31 cellular contexts compared by ENCODE assay signal in the genomic region with DNA sequence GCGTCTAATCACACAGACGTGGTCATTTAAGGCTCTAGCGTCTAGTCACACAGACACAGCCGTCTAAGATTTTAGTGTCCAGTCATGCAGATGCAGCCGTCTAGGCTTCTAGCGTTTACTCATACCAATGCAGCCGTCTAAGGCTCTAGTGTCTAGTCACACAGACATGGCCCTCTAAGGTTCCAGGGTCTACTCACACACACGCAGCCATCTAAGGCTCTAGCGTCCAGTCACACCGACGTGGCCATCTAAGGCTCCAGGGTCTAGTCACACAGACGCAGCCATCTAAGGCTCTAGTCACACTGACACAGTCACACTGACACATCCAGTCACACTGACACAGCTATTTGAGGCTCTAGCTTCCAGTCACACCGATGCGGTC. TPM values are rescaled to one million over a fixed set of nuclear protein-coding genes. Genes with fewer than 3 reads are reported as not detected.
A peak's percentile ranks its signal among the peaks of the same experiment; 100 is the strongest.
DNase-seq lines count a peak whose midpoint lies in the region; ATAC-seq, FAIRE-seq and TF ChIP-seq lines count a peak whose summit lies in the region.
"Had no signal": no experiment of that assay in that cellular context is flagged by ENCODE, and none has a peak within 500 bp of the region (broad histone marks: within the 10 kb centered on the region; RNA-seq: fewer than 3 reads in every experiment).

No MANE protein-coding gene starts in this region.

- no peak for FAIRE-seq in H1 (lab: Jason Lieb, UNC)
- FAIRE-seq: keratinocyte, TTC549 had no signal

- no peak overlapping the region for H3K18ac ChIP-seq in IMR-90 (ENCODE audit: low read depth, low read length)
- no peak overlapping the region for H3K18ac ChIP-seq in H1 (ENCODE audit: extremely low read depth, low read length)

- CTCF ChIA-PET in activated CD4-positive, alpha-beta T cell treated with anti-CD3 and anti-CD28 coated beads, Interleukin-2, amount 10 ng/mL, durations not matched to agents 7 days and 5 days (lab: Charles Lee), result interaction anchor here (1.0 to 4.8 kb wide), 2 partner anchors 8 to 52 kb away, joined by 3 to 31 read pairs; no protein-coding TSS in a partner anchor
- CTCF ChIA-PET in IMR-90 (lab: Yijun Ruan, JAX), result no interaction called here
- CTCF ChIA-PET in H1 (lab: Charles Lee; ENCODE audit: partially characterized antibody), result interaction anchor here (1.6 kb wide), 1 partner anchor 17 kb away, joined by 3 read pairs; no protein-coding TSS in a partner anchor

- WGBS in IMR-90 (ENCODE audit: extremely low coverage in 2 of 2, insufficient read length in 1 of 2), 2 experiments, result 96% methylated on average over 14 of the region's 14 CpGs; no CpG with 5 or more reads in 1 of the 2 experiments
- 87% methylated on average over 14 of the region's 14 CpGs; no CpG with 5 or more reads in 1 of the 2 experiments for WGBS in H1 (ENCODE audit: extremely low coverage in 1 of 2, insufficient coverage in 1 of 2, insufficient read length in 1 of 2, insufficient replicate concordance in 2 of 2, low coverage in 1 of 2, low lambda C conversion rate in 2 of 2, missing lambda C conversion rate in 1 of 2), 2 experiments
- 94 to 98% methylated on average over 14 of the region's 14 CpGs for WGBS in sigmoid colon, 2 donors

- H2AK9ac ChIP-seq in IMR-90 (replicated peaks; ENCODE audit: low read depth, low read length, poor library complexity), result no peak overlapping the region

- H3K9me1 ChIP-seq in IMR-90 (ENCODE audit: insufficient read depth, low read length), result no peaks in the 10 kb centered on the region

- no peaks in the 10 kb centered on the region; a peak in 1 of 4 replicates for H3K79me2 ChIP-seq in H1 (ENCODE audit: control insufficient read depth in 1 of 2, insufficient read depth in 2 of 2, low read length in 2 of 2)

- H2BK5ac ChIP-seq in IMR-90 (ENCODE audit: low read depth, low read length, poor library complexity, severe bottlenecking), result no peak overlapping the region
- H2BK5ac ChIP-seq in H1 (ENCODE audit: low read depth, low read length), result peak overlapping the region; percentile 49; the same call in 1 of the 2 replicates

- no peak for TF ChIP-seq RAD21 in IMR-90 (IDR thresholded peaks at IDR 0.05; ENCODE audit: low read length)
- no peak for TF ChIP-seq RAD21 in H1 (IDR thresholded peaks at IDR 0.05 in 1 of 2, conservative IDR thresholded peaks at IDR 0.05 in 1 of 2; ENCODE audit: low read depth in 2 of 2, low read length in 2 of 2)

- no peak overlapping the region for H2BK12ac ChIP-seq in H1 (ENCODE audit: low read depth, low read length)

- no peaks in the 10 kb centered on the region for H3K27me3 Mint-ChIP-seq in activated CD4-positive, alpha-beta T cell treated with anti-CD3 and anti-CD28 coated beads, Interleukin-2, amount 10 ng/mL, durations not matched to agents 7 days and 5 days
- peaks cover 0 to 2% (median 2%) of the 10 kb centered on the region in 3 donors for H3K27me3 Mint-ChIP-seq in CD14-positive monocyte (ENCODE audit: low read depth in 3 of 3)
- H3K27me3 Mint-ChIP-seq: activated CD4-positive, alpha-beta memory T cell treated with anti-CD3 and anti-CD28 coated beads for 36 hours; activated naive CD8-positive, alpha-beta T cell; activated T-helper 17 cell treated with anti-CD3 and anti-CD28 coated beads, Interleukin-2, amount 50 U/mL, for 72 hours; naive B cell had no signal

- no peak for TF ChIP-seq POLR2A in IMR-90 (IDR thresholded peaks at IDR 0.05; ENCODE audit: low read depth, low read length)
- no peak for TF ChIP-seq POLR2A in H1 (IDR thresholded peaks at IDR 0.05; ENCODE audit: control extremely low read depth in 1 of 2, low read depth in 2 of 2, low read length in 2 of 2)
- TF ChIP-seq POLR2A in sigmoid colon (IDR thresholded peaks at IDR 0.05), result no peak

- no peak overlapping the region for H3K56ac ChIP-seq in IMR-90 (ENCODE audit: extremely low read depth, insufficient read depth, low read length)
- no peak overlapping the region for H3K56ac ChIP-seq in H1 (replicated peaks; ENCODE audit: insufficient read length, low read depth, low read length)

- H3K9me3 ChIP-seq in IMR-90 (ENCODE audit: control insufficient read depth, insufficient read depth, low read length) (no peaks in the 10 kb centered on the region), H1 (ENCODE audit: insufficient read depth in 2 of 2, low read depth in 1 of 2, low read length in 1 of 2) (no peaks in the 10 kb centered on the region), sigmoid colon (no peaks in the 10 kb centered on the region)
- H3K9me3 ChIP-seq: upper lobe of left lung had no signal

- no peak overlapping the region for H3K14ac ChIP-seq in IMR-90 (replicated peaks; ENCODE audit: low read depth, low read length)
- no peak overlapping the region for H3K14ac ChIP-seq in H1 (ENCODE audit: insufficient read length)

- no peaks in the 10 kb centered on the region for H3K27me3 ChIP-seq in IMR-90 (ENCODE audit: control insufficient read depth, insufficient read depth, low read length)
- H3K27me3 ChIP-seq in H1 (replicated peaks in 1 of 4; ENCODE audit: control insufficient read depth in 3 of 4, extremely low read depth in 1 of 4, insufficient read depth in 3 of 4, low read length in 3 of 4), result no peaks in the 10 kb centered on the region
- no peaks in the 10 kb centered on the region for H3K27me3 ChIP-seq in sigmoid colon
- H3K27me3 ChIP-seq: upper lobe of left lung had no signal

- no peak overlapping the region for H3K4me2 ChIP-seq in IMR-90 (ENCODE audit: low read depth, low read length)
- H3K4me2 ChIP-seq in H1 (ENCODE audit: insufficient read depth in 1 of 2, low read depth in 2 of 2, low read length in 2 of 2), result no peak overlapping the region

- ATAC-seq in IMR-90 (ENCODE audit: low read depth), result no peak
- ATAC-seq: activated CD4-positive, CD25-positive, alpha-beta regulatory T cell treated with anti-CD3 and anti-CD28 coated beads, Interleukin-2, amount 50 U/mL, for 24 hours; activated T-helper 17 cell treated with anti-CD3 and anti-CD28 coated beads, Interleukin-2, amount 50 U/mL, for 72 hours had no signal

- H2AFZ ChIP-seq in IMR-90 (replicated peaks; ENCODE audit: low read length, poor library complexity), result no peak overlapping the region
- no peak overlapping the region for H2AFZ ChIP-seq in H1 (ENCODE audit: low read length)

- POLR2A ChIA-PET in activated CD4-positive, alpha-beta T cell treated with anti-CD3 and anti-CD28 coated beads, Interleukin-2, amount 10 ng/mL, durations not matched to agents 7 days and 5 days (lab: Charles Lee), result interaction anchor here (0.7 kb wide), 1 partner anchor 129 kb away, joined by 6 read pairs; no protein-coding TSS in a partner anchor
- POLR2A ChIA-PET in IMR-90 (lab: Charles Lee; ENCODE audit: unreplicated experiment) (no interaction called here), H1 (lab: Charles Lee; ENCODE audit: partially characterized antibody) (no interaction called here)

- DNase-seq in activated CD4-positive, alpha-beta T cell treated with anti-CD3 and anti-CD28 coated beads, Interleukin-2, amount 10 ng/mL, durations not matched to agents 7 days and 5 days, result no peak
- DNase-seq in activated CD4-positive, alpha-beta T cell treated with anti-CD3 and anti-CD28 coated beads for 48 hours, result no peak
- DNase-seq in IMR-90 (no peak), H1 (ENCODE audit: low read depth in 1 of 2, low spot score in 2 of 2) (no peak), sigmoid colon (peak; percentile 25), D341Med (ENCODE audit: low spot score) (no peak), CD14-positive monocyte (ENCODE audit: low spot score) (no peak)
- DNase-seq in activated naive CD4-positive, alpha-beta T cell treated with Interleukin-2 at 50 U/mL for 16 hours, result no peak
- DNase-seq: activated CD4-positive, alpha-beta memory T cell treated with anti-CD3 and anti-CD28 coated beads for 36 hours; activated CD8-positive, alpha-beta memory T cell treated with anti-CD3 and anti-CD28 coated beads, Interleukin-2, amount 50 U/mL, for 4 hours; EL; endodermal cell; head of caudate nucleus; KBM-7; midbrain; naive B cell; NCI-H1105; NCI-H187; NCI-H2171; NCI-H510A; stimulated activated naive CD4-positive, alpha-beta T cell; upper lobe of left lung had no signal

- no peak overlapping the region for H4K5ac ChIP-seq in IMR-90 (ENCODE audit: low read depth, low read length)
- H4K5ac ChIP-seq in H1 (ENCODE audit: insufficient read length, low read depth, low read length), result no peak overlapping the region

- H2BK15ac ChIP-seq in IMR-90 (ENCODE audit: low read depth, low read length) (no peak overlapping the region), H1 (ENCODE audit: low read length) (no peak overlapping the region)

- intact Hi-C loops in IMR-90 (cut with micrococcal nuclease), result no loop called here
- intact Hi-C loops in sigmoid colon (cut with DNase I), result loop anchor here (5.0 kb wide), 2 partner anchors 38 to 338 kb away; no protein-coding TSS in a partner anchor
- intact Hi-C loops in CD14-positive monocyte (cut with micrococcal nuclease), result loop anchor here (10.0 kb wide), 2 partner anchors 316 to 336 kb away; no protein-coding TSS in a partner anchor

- TF ChIP-seq EP300 in H1 (IDR thresholded peaks at IDR 0.05; ENCODE audit: borderline replicate concordance in 1 of 2, low read depth in 2 of 2, low read length in 2 of 2) (no peak), sigmoid colon (IDR thresholded peaks at IDR 0.05) (no peak)

- H3K4ac ChIP-seq in IMR-90 (ENCODE audit: low read depth, low read length), result no peak overlapping the region
- no peak overlapping the region for H3K4ac ChIP-seq in H1 (replicated peaks; ENCODE audit: insufficient read length, low read depth, low read length)

- no peak overlapping the region for H4K91ac ChIP-seq in IMR-90 (ENCODE audit: insufficient read depth, low read depth, low read length)
- no peak overlapping the region for H4K91ac ChIP-seq in H1 (replicated peaks; ENCODE audit: insufficient read length, low read length)

- H3K36me3 ChIP-seq in IMR-90 (ENCODE audit: control insufficient read depth, insufficient read depth, low read length) (peaks cover 24% of the 10 kb centered on the region), H1 (ENCODE audit: control insufficient read depth in 2 of 4, insufficient read depth in 4 of 4, low read length in 3 of 4) (peaks cover 4 to 14% (median 9%) of the 10 kb centered on the region in 4 experiments; a peak in 6 of 8 replicates), sigmoid colon (peaks cover 17 to 41% (median 26%) of the 10 kb centered on the region in 4 donors)

- H2AK5ac ChIP-seq in IMR-90 (ENCODE audit: low read depth, low read length) (peak overlapping the region; percentile 59; the same call in 1 of the 2 replicates), H1 (ENCODE audit: low read depth, low read length) (no peak overlapping the region)

- H3K27ac ChIP-seq in IMR-90 (ENCODE audit: insufficient read depth, low read length), result no peak overlapping the region
- no peak overlapping the region for H3K27ac ChIP-seq in H1 (ENCODE audit: low read depth, low read length)
- peak overlapping the region in 2 of 4 donors; percentile 79 to 86 for H3K27ac ChIP-seq in sigmoid colon
- H3K27ac ChIP-seq: 22Rv1, C4-2B had no signal

- peak overlapping the region; percentile 57 for H3K27ac Mint-ChIP-seq in activated CD4-positive, alpha-beta T cell treated with anti-CD3 and anti-CD28 coated beads, Interleukin-2, amount 10 ng/mL, durations not matched to agents 7 days and 5 days
- no peak overlapping the region for H3K27ac Mint-ChIP-seq in CD14-positive monocyte
- H3K27ac Mint-ChIP-seq: activated CD4-positive, alpha-beta memory T cell treated with anti-CD3 and anti-CD28 coated beads for 36 hours; activated T-helper 17 cell treated with anti-CD3 and anti-CD28 coated beads, Interleukin-2, amount 50 U/mL, for 72 hours; dendritic cell treated with granulocyte-macrophage colony-stimulating factor and Interleukin-4, amounts not matched to agents 40 ng/mL and 50 ng/mL, for 4 days; endodermal cell had no signal

- no peak overlapping the region for H4K8ac ChIP-seq in IMR-90 (ENCODE audit: low read depth in 2 of 2, low read length in 2 of 2)
- no peak overlapping the region for H4K8ac ChIP-seq in H1 (ENCODE audit: extremely low read depth, insufficient read depth, low read length)

- H3K4me1 Mint-ChIP-seq in activated CD4-positive, alpha-beta T cell treated with anti-CD3 and anti-CD28 coated beads, Interleukin-2, amount 10 ng/mL, durations not matched to agents 7 days and 5 days, result peaks cover 78% of the 10 kb centered on the region
- peaks cover 25% of the 10 kb centered on the region for H3K4me1 Mint-ChIP-seq in CD14-positive monocyte
- H3K4me1 Mint-ChIP-seq: endodermal cell had no signal

- in situ Hi-C loops in IMR-90 (cut with MboI; ENCODE audit: low sequenced_read_pairs), result loop anchor here (5.0 to 10.0 kb wide), 2 partner anchors 133 to 336 kb away; no protein-coding TSS in a partner anchor

- peaks cover 2% of the 10 kb centered on the region; the same call in 1 of the 2 replicates for H3K23me2 ChIP-seq in H1 (ENCODE audit: low read depth, low read length)

- H3K79me1 ChIP-seq in IMR-90 (ENCODE audit: low read depth in 1 of 2, low read length in 2 of 2), result peaks cover 0 to 10% of the 10 kb centered on the region in 2 experiments; a peak in 2 of 4 replicates
- 0 out of 2 replicates have a peak, but pooled peaks cover 3% of the 10 kb centered on the region for H3K79me1 ChIP-seq in H1 (ENCODE audit: low read depth, low read length)

- H3K23ac ChIP-seq in IMR-90 (ENCODE audit: low read depth, low read length), result no peak overlapping the region
- no peak overlapping the region for H3K23ac ChIP-seq in H1 (ENCODE audit: insufficient read length)

- no peaks in the 10 kb centered on the region for H3K9me3 Mint-ChIP-seq in activated CD4-positive, alpha-beta T cell treated with anti-CD3 and anti-CD28 coated beads, Interleukin-2, amount 10 ng/mL, durations not matched to agents 7 days and 5 days
- H3K9me3 Mint-ChIP-seq in CD14-positive monocyte, result no peaks in the 10 kb centered on the region
- H3K9me3 Mint-ChIP-seq: activated CD4-positive, alpha-beta memory T cell treated with anti-CD3 and anti-CD28 coated beads for 36 hours; activated T-helper 17 cell treated with anti-CD3 and anti-CD28 coated beads, Interleukin-2, amount 50 U/mL, for 72 hours; dendritic cell treated with granulocyte-macrophage colony-stimulating factor and Interleukin-4, amounts not matched to agents 40 ng/mL and 50 ng/mL, for 4 days; endodermal cell had no signal

- H2BK20ac ChIP-seq in IMR-90 (ENCODE audit: low read depth, low read length) (no peak overlapping the region), H1 (ENCODE audit: low read length) (no peak overlapping the region)

- dilution Hi-C loops in IMR-90 (cut with HindIII; ENCODE audit: low sequenced_read_pairs, unreplicated experiment), result no loop called here

- H3K4me1 ChIP-seq in IMR-90 (ENCODE audit: control insufficient read depth, insufficient read depth, low read length) (peaks cover 2% of the 10 kb centered on the region; the same call in 1 of the 2 replicates), H1 (replicated peaks in 1 of 4; ENCODE audit: control insufficient read depth in 3 of 4, insufficient read depth in 4 of 4, low read length in 3 of 4) (no peaks in the 10 kb centered on the region), sigmoid colon (peaks cover 0 to 33% (median 29%) of the 10 kb centered on the region in 4 donors)

- no peak overlapping the region for H3K4me3 Mint-ChIP-seq in activated CD4-positive, alpha-beta T cell treated with anti-CD3 and anti-CD28 coated beads, Interleukin-2, amount 10 ng/mL, durations not matched to agents 7 days and 5 days
- H3K4me3 Mint-ChIP-seq in CD14-positive monocyte, result no peak overlapping the region
- H3K4me3 Mint-ChIP-seq: activated CD4-positive, alpha-beta memory T cell treated with anti-CD3 and anti-CD28 coated beads for 36 hours; activated naive CD8-positive, alpha-beta T cell; activated T-helper 17 cell treated with anti-CD3 and anti-CD28 coated beads, Interleukin-2, amount 50 U/mL, for 72 hours; dendritic cell treated with granulocyte-macrophage colony-stimulating factor and Interleukin-4, amounts not matched to agents 40 ng/mL and 50 ng/mL, for 4 days; endodermal cell had no signal

- no peak overlapping the region for H2BK120ac ChIP-seq in IMR-90 (ENCODE audit: low read depth, low read length)
- no peak overlapping the region for H2BK120ac ChIP-seq in H1 (replicated peaks; ENCODE audit: low read depth, low read length)

- TF ChIP-seq CTCF in IMR-90 (conservative IDR thresholded peaks at IDR 0.05; ENCODE audit: low read depth, low read length) (no peak), H1 (IDR thresholded peaks at IDR 0.05; ENCODE audit: control extremely low read depth in 1 of 3, insufficient read depth in 1 of 3, low read depth in 1 of 3, low read length in 3 of 3) (no peak), sigmoid colon (IDR thresholded peaks at IDR 0.05) (no peak), CD14-positive monocyte (IDR thresholded peaks at IDR 0.05) (no peak)

- H3K9ac ChIP-seq in IMR-90 (ENCODE audit: low read depth, low read length) (no peak overlapping the region), H1 (replicated peaks in 1 of 4; ENCODE audit: extremely low read depth in 1 of 4, low read depth in 3 of 4, low read length in 3 of 4) (no peak overlapping the region)

- peaks cover 63% of the 10 kb centered on the region for H3K36me3 Mint-ChIP-seq in activated CD4-positive, alpha-beta T cell treated with anti-CD3 and anti-CD28 coated beads, Interleukin-2, amount 10 ng/mL, durations not matched to agents 7 days and 5 days (ENCODE audit: low read depth)
- peaks cover 50 to 74% of the 10 kb centered on the region in 2 donors for H3K36me3 Mint-ChIP-seq in CD14-positive monocyte

- H3K4me3 ChIP-seq in IMR-90 (ENCODE audit: insufficient read depth, low read depth, low read length), result no peak overlapping the region
- H3K4me3 ChIP-seq in H1 (ENCODE audit: extremely low read depth in 1 of 4, insufficient read depth in 2 of 4, low read depth in 3 of 4, low read length in 4 of 4), result no peak overlapping the region
- no peak overlapping the region for H3K4me3 ChIP-seq in sigmoid colon
- H3K4me3 ChIP-seq: skin epidermis, upper lobe of left lung had no signal

- H4K20me1 ChIP-seq in IMR-90 (ENCODE audit: insufficient read depth, low read length), result 0 out of 2 replicates have a peak, but pooled peaks cover under 1% of the 10 kb centered on the region
- peaks cover 4 to 13% of the 10 kb centered on the region in 2 experiments for H4K20me1 ChIP-seq in H1 (replicated peaks in 1 of 2; ENCODE audit: control insufficient read depth in 1 of 2, insufficient read depth in 2 of 2, low read length in 2 of 2)

- BruUV-seq in IMR-90 (replicated peaks; lab: Mats Ljungman, UMichigan), result no TSS peak

RNA-seq across cellular contexts. Expression of gene KLF2, which starts 55.7 kb away (rescaled TPM):
- 100 to 1,000 TPM; 253 to 255 TPM for total RNA-seq in activated CD4-positive, alpha-beta T cell treated with anti-CD3 and anti-CD28 coated beads, Interleukin-2, amount 10 ng/mL, durations not matched to agents 7 days and 5 days
- total RNA-seq in IMR-90 (2012; rRNA removed) (1.1 and 3.3 TPM in 2 replicates), sigmoid colon (10 to 100 TPM; 17.1 to 49.3 (median 28.3) TPM)
- polyA plus RNA-seq in IMR-90 (2012; rRNA removed) (34.4 and 38.9 TPM in 2 replicates), H1 (2011; rRNA removed) (0.11 and 0.33 TPM in 2 replicates), sigmoid colon (10 to 100 TPM in 1 of 3 donors, 1 to 10 TPM in 2; 2.8 to 25.9 (median 3.6) TPM), CD14-positive monocyte (10 to 100 TPM; 34.0 to 51.4 TPM)
- polyA plus RNA-seq in IMR-90 (2012; cell fraction: cytosol; rRNA removed), result 49.1 and 78.5 TPM in 2 replicates
- polyA plus RNA-seq in IMR-90 (2012; cell fraction: nucleus; rRNA removed; ENCODE audit: low replicate concordance), result 129 and 171 TPM in 2 replicates
- total RNA-seq in H1 (2021; fragmentation: NEBNext Ultra II Directional; extraction: Animal tissue kit (Norgen Biotek cat#: 25700)), result 0.19 and 0.52 TPM in 2 replicates
- polyA plus RNA-seq in H1 (2011; cell fraction: cytosol; rRNA removed), result not detected
- 0.27 TPM for polyA plus RNA-seq in H1 (2011; cell fraction: nucleus; rRNA removed)
- 0.17 to 0.43 TPM (median 0.22 TPM) in 3 of 4 replicates, not detected in the other for polyA plus RNA-seq in H1 (2012, experiment 1 of 2)
- polyA plus RNA-seq in H1 (2012, experiment 2 of 2), result 0.35 TPM
- 0.32 TPM for polyA plus RNA-seq in H1 (2013, experiment 1 of 2)
- 0.31 TPM for polyA plus RNA-seq in H1 (2013, experiment 2 of 2)
- not detected in 2 replicates for polyA minus RNA-seq in H1 (2011; rRNA and poly(A)+ RNA removed)
- polyA minus RNA-seq in H1 (2011; cell fraction: cytosol; rRNA and poly(A)+ RNA removed), result not detected
- polyA minus RNA-seq in H1 (2011; cell fraction: nucleus; rRNA and poly(A)+ RNA removed), result 0.50 TPM
- polyA plus RNA-seq: keratinocyte had no signal
